ENCODE assay signal across 8 cellular contexts in the genomic region with DNA sequence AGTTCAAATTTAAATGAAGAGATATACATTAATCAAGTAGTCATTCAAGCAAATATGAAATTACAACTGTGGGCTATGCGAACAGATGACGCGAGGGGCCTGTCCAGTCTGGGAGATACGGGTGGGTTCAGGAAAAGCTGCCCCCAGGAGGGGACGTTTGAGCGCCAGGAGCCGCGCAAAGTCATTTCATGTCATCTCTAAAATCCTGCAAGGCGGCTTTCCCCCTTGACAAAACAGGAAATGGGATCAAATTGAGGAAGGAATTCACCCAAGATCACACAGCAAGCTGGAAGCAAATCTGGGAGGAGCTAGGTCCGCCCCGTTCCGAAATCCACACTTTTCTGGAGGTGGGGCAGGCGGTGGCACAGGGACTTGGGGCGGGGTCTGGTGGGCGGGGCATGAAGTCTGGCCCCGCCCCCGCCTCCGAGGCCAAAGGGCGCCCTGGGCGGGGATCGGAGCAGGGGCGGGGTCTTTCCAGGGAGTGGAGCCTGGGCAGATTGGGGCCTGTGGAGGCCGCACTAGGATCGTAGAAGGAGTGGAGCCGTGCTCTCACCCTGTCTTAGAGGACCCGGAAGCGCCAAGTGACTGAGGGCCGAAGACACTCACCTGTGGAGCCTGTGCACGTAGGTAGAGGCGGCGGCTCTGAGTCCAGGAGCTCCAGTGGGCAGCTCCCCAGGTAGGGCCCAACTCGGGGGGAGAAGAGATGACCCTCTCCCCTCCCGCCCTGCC. TPM values are rescaled to one million over a fixed set of nuclear protein-coding genes. Genes with fewer than 3 reads are reported as not detected.
DNase-seq lines count a peak whose midpoint lies in the region; ATAC-seq lines count a peak whose summit lies in the region.

A gene with protein sequence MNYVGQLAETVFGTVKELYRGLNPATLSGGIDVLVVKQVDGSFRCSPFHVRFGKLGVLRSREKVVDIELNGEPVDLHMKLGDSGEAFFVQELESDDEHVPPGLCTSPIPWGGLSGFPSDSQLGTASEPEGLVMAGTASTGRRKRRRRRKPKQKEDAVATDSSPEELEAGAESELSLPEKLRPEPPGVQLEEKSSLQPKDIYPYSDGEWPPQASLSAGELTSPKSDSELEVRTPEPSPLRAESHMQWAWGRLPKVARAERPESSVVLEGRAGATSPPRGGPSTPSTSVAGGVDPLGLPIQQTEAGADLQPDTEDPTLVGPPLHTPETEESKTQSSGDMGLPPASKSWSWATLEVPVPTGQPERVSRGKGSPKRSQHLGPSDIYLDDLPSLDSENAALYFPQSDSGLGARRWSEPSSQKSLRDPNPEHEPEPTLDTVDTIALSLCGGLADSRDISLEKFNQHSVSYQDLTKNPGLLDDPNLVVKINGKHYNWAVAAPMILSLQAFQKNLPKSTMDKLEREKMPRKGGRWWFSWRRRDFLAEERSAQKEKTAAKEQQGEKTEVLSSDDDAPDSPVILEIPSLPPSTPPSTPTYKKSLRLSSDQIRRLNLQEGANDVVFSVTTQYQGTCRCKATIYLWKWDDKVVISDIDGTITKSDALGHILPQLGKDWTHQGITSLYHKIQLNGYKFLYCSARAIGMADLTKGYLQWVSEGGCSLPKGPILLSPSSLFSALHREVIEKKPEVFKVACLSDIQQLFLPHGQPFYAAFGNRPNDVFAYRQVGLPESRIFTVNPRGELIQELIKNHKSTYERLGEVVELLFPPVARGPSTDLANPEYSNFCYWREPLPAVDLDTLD (plus strand): TSS at position 495 of the 729 bp plus-strand sequence. CDS start 4,983 bp downstream, outside the sequence.

- ATAC-seq in HG02798 (IDR thresholded peaks at IDR 0.05; ENCODE audit: poor library complexity, unreplicated experiment) (peak; percentile 46), GM19324 (IDR thresholded peaks at IDR 0.05; ENCODE audit: low FRiP score, unreplicated experiment) (no peak)
- peak; percentile 76 for ATAC-seq in activated CD8-positive, alpha-beta memory T cell treated with anti-CD3 and anti-CD28 coated beads, Interleukin-2, amount 10 ng/mL, durations not matched to agents 7 days and 5 days

- peaks cover 11% of the 10 kb centered on the region for H3K27me3 Mint-ChIP-seq in activated CD8-positive, alpha-beta memory T cell treated with anti-CD3 and anti-CD28 coated beads, Interleukin-2, amount 10 ng/mL, durations not matched to agents 7 days and 5 days

- H3K4me1 ChIP-seq in mesodermal cell (ENCODE audit: control insufficient read depth, insufficient read depth, low read length, poor library complexity, severe bottlenecking) = peaks cover 11% of the 10 kb centered on the region

- H3K4me1 Mint-ChIP-seq in activated CD8-positive, alpha-beta memory T cell treated with anti-CD3 and anti-CD28 coated beads, Interleukin-2, amount 10 ng/mL, durations not matched to agents 7 days and 5 days = peaks cover 11% of the 10 kb centered on the region

- peak; percentile 84 for DNase-seq in DMS153 (lab: John Stamatoyannopoulos, UW)
- DNase-seq in NCI-H82 treated with DMSO at 0.1 percent for 48 hours (lab: John Stamatoyannopoulos, UW; ENCODE audit: unreplicated experiment) = peak; percentile 64
- peak; percentile 64 for DNase-seq in activated CD8-positive, alpha-beta memory T cell treated with anti-CD3 and anti-CD28 coated beads, Interleukin-2, amount 10 ng/mL, durations not matched to agents 7 days and 5 days
- DNase-seq in epidermal melanocyte (ENCODE audit: insufficient read length, low spot score) = peak; percentile 85
- DNase-seq in stimulated activated CD8-positive, alpha-beta memory T cell treated with anti-CD3 and anti-CD28 coated beads, Interleukin-2, amount 100 ng/mL, for 48 hours (ENCODE audit: low read depth in 2 of 2) = peak; percentile 36 to 48

- H3K4me3 ChIP-seq in mesodermal cell (ENCODE audit: extremely low read depth, insufficient read depth, low read length, poor library complexity, severe bottlenecking) = peak within 1 kb of the TSS; percentile 47

- no peaks in the 10 kb centered on the region for H3K9me3 Mint-ChIP-seq in activated CD8-positive, alpha-beta memory T cell treated with anti-CD3 and anti-CD28 coated beads, Interleukin-2, amount 10 ng/mL, durations not matched to agents 7 days and 5 days (ENCODE audit: low read depth)

- H3K36me3 Mint-ChIP-seq in activated CD8-positive, alpha-beta memory T cell treated with anti-CD3 and anti-CD28 coated beads, Interleukin-2, amount 10 ng/mL, durations not matched to agents 7 days and 5 days = no peaks in the 10 kb centered on the region

- H3K27ac ChIP-seq in mesodermal cell (ENCODE audit: low read depth, low read length, severe bottlenecking) = peak within 1 kb of the TSS; percentile 72

- H3K36me3 ChIP-seq in mesodermal cell (ENCODE audit: control insufficient read depth, insufficient read depth, low read length) = no peaks in the 10 kb centered on the region

- H3K27ac Mint-ChIP-seq in activated CD8-positive, alpha-beta memory T cell treated with anti-CD3 and anti-CD28 coated beads, Interleukin-2, amount 10 ng/mL, durations not matched to agents 7 days and 5 days = peak within 1 kb of the TSS; percentile 54

- WGBS in mesodermal cell (ENCODE audit: insufficient coverage in 2 of 2), 2 experiments = 4 to 6% methylated on average over 23 to 25 of the region's 33 CpGs

- CTCF ChIA-PET in activated CD8-positive, alpha-beta memory T cell treated with anti-CD3 and anti-CD28 coated beads, Interleukin-2, amount 10 ng/mL, durations not matched to agents 7 days and 5 days (lab: Charles Lee) = interaction anchor here (0.8 to 5.9 kb wide), 18 partner anchors 10 to 374 kb away, joined by 3 to 94 read pairs (median 6); no protein-coding TSS in a partner anchor

- peak within 1 kb of the TSS; percentile 70 for H3K4me3 Mint-ChIP-seq in activated CD8-positive, alpha-beta memory T cell treated with anti-CD3 and anti-CD28 coated beads, Interleukin-2, amount 10 ng/mL, durations not matched to agents 7 days and 5 days

- H3K9me3 ChIP-seq in mesodermal cell (ENCODE audit: control insufficient read depth, low read length) = no peaks in the 10 kb centered on the region

RNA-seq across cellular contexts. Expression of the gene that starts here (rescaled TPM):
- total RNA-seq in activated CD8-positive, alpha-beta memory T cell treated with anti-CD3 and anti-CD28 coated beads, Interleukin-2, amount 10 ng/mL, durations not matched to agents 7 days and 5 days = 1 to 10 TPM in 1 of 2 experiments, under 1 TPM in 1; 0.37 to 1.5 TPM
- polyA plus RNA-seq in mesodermal cell (2013, experiment 1 of 2) = 9.8 TPM
- polyA plus RNA-seq in mesodermal cell (2013, experiment 2 of 2) = 8.1 TPM
